Comparison of ENCODE assay signal across 9 cellular contexts in the genomic region with DNA sequence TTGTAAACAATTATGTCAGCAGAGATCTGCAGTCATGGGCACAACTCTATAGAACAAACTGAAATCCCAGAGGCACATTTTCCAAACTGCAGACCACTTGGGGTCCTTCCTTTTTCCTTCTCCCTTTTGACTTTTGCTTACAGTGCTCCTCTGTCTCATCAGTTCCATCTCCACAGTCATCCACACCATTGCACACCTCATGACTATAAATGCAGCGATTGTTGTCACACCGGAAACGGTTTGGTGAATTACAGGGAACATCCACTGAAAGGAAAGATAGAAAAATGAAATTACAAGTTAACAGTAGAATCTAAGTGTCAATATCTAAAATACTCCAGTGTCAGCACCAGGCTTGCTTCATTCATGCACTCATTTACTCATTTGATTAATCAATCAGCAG.
"Had no signal": no experiment of that assay in that cellular context is flagged by ENCODE, and none has a peak within 500 bp of the region (broad histone marks: within the 10 kb centered on the region; RNA-seq: fewer than 3 reads in every experiment).

No MANE protein-coding gene starts in this region.

- H3K9me3 Mint-ChIP-seq: GM23338, H9 had no signal

- H3K4me1 ChIP-seq: HAP-1 had no signal

- H3K4me3 ChIP-seq: GM23248, GM23338, HAP-1 had no signal

- H3K9ac ChIP-seq: GM23248 had no signal

- ATAC-seq: GM23338, HCT116 had no signal

- H3K9me3 ChIP-seq: HAP-1 had no signal

- H3K27ac Mint-ChIP-seq: GM23338, H9, HFFc6 had no signal

- H3K4me2 ChIP-seq: GM23338 had no signal

- H3K4me3 Mint-ChIP-seq: GM23338, H9, HFFc6 had no signal

- DNase-seq: GM23248, GOT3, H7, H9, HCEC 1CT, HFFc6 had no signal

- H3K4me1 Mint-ChIP-seq: GM23338, H9 had no signal

- H3K27ac ChIP-seq: GM23248 had no signal

- H3K36me3 ChIP-seq: HAP-1 had no signal

- H2AFZ ChIP-seq: GM23248, GM23338 had no signal
